In genomic region chr7:22445140-22445722, GRCh38 we compare ENCODE assay signal across 8 cellular contexts. TPM values are rescaled to one million over a fixed set of nuclear protein-coding genes. Genes with fewer than 3 reads are reported as not detected.
DNase-seq lines count a peak whose midpoint lies in the region; ATAC-seq and TF ChIP-seq lines count a peak whose summit lies in the region.

No MANE protein-coding gene starts in this region.

- DNase-seq in GM13976 (ENCODE audit: low spot score) (peak; percentile 27), Peyer's patch (peak; percentile 42 to 70 (median 65)), left cardiac atrium (peak; percentile 76), smooth muscle cell of the brain vasculature (ENCODE audit: low read depth, low spot score) (peak; percentile 55), NCI-H1436 treated with DMSO at 0.1 percent for 48 hours (lab: John Stamatoyannopoulos, UW) (no peak), HPDE6-E6E7 (ENCODE audit: extremely low spot score) (no peak)
- no peak for DNase-seq in stimulated activated effector memory CD8-positive, alpha-beta T cell treated with anti-CD3 and anti-CD28 coated beads, Interleukin-12 subunit alpha, Interleukin-12 subunit beta, amount 100 ng/mL, for 72 hours (ENCODE audit: low spot score in 2 of 2)

- no peaks in the 10 kb centered on the region for H3K36me3 ChIP-seq in Peyer's patch

- no peaks in the 10 kb centered on the region for H3K9me3 Mint-ChIP-seq in stimulated activated effector memory CD8-positive, alpha-beta T cell treated with anti-CD3 and anti-CD28 coated beads, Interleukin-12 subunit alpha, Interleukin-12 subunit beta, amount 100 ng/mL, for 72 hours

- no peak for TF ChIP-seq CTCF in GM13976 (IDR thresholded peaks at IDR 0.05; ENCODE audit: borderline replicate concordance, control extremely low read depth, extremely low read depth, insufficient read depth, missing control alignments)
- no peak for TF ChIP-seq CTCF in Peyer's patch (IDR thresholded peaks at IDR 0.05)

- no peak overlapping the region for H3K4me3 ChIP-seq in Peyer's patch

- in situ Hi-C loops in GM13976 (cut with MboI; ENCODE audit: low sequenced_read_pairs, unreplicated experiment): no loop called here

- H3K4me1 ChIP-seq in Peyer's patch: peaks cover 0 to 22% (median 0%) of the 10 kb centered on the region in 4 donors

- TF ChIP-seq POLR2A in Peyer's patch (IDR thresholded peaks at IDR 0.05): no peak

- no peaks in the 10 kb centered on the region for H3K36me3 Mint-ChIP-seq in stimulated activated effector memory CD8-positive, alpha-beta T cell treated with anti-CD3 and anti-CD28 coated beads, Interleukin-12 subunit alpha, Interleukin-12 subunit beta, amount 100 ng/mL, for 72 hours

- H3K4me3 Mint-ChIP-seq in stimulated activated effector memory CD8-positive, alpha-beta T cell treated with anti-CD3 and anti-CD28 coated beads, Interleukin-12 subunit alpha, Interleukin-12 subunit beta, amount 100 ng/mL, for 72 hours: no peak overlapping the region

- intact Hi-C loops in left cardiac atrium (cut with DNase I): no loop called here

- H3K27ac Mint-ChIP-seq in stimulated activated effector memory CD8-positive, alpha-beta T cell treated with anti-CD3 and anti-CD28 coated beads, Interleukin-12 subunit alpha, Interleukin-12 subunit beta, amount 100 ng/mL, for 72 hours: no peak overlapping the region

- no peaks in the 10 kb centered on the region for H3K27me3 ChIP-seq in Peyer's patch

- peak; percentile 21 for ATAC-seq in HG02885 (IDR thresholded peaks at IDR 0.05; ENCODE audit: poor library complexity, unreplicated experiment)
- peak; percentile 90 to 96 for ATAC-seq in left cardiac atrium
- ATAC-seq in stimulated activated effector memory CD8-positive, alpha-beta T cell treated with anti-CD3 and anti-CD28 coated beads, Interleukin-12 subunit alpha, Interleukin-12 subunit beta, amount 100 ng/mL, for 72 hours: no peak

- peak overlapping the region in 2 of 4 donors; percentile 27 to 41 for H3K27ac ChIP-seq in Peyer's patch

- H3K9me3 ChIP-seq in Peyer's patch: no peaks in the 10 kb centered on the region

- peaks cover 7% of the 10 kb centered on the region for H3K4me1 Mint-ChIP-seq in stimulated activated effector memory CD8-positive, alpha-beta T cell treated with anti-CD3 and anti-CD28 coated beads, Interleukin-12 subunit alpha, Interleukin-12 subunit beta, amount 100 ng/mL, for 72 hours

RNA-seq across cellular contexts. Expression of gene STEAP1B, which starts 54.8 kb away (rescaled TPM):
- total RNA-seq in Peyer's patch: not detected
- total RNA-seq in left cardiac atrium: 1 to 10 TPM; 1.1 to 1.7 TPM

Comparison
In these comparisons a context has a peak if more than half of its experiments do, and no peak if none do; other contexts are left out.
1. DNase-seq: peak in GM13976 (single experiment), Peyer's patch (3 of 3), left cardiac atrium (single experiment) and smooth muscle cell of the brain vasculature (single experiment); none in NCI-H1436 treated with DMSO at 0.1 percent for 48 hours (single experiment), stimulated activated effector memory CD8-positive, alpha-beta T cell treated with anti-CD3 and anti-CD28 coated beads, Interleukin-12 subunit alpha, Interleukin-12 subunit beta, amount 100 ng/mL, for 72 hours (0 of 2) and HPDE6-E6E7 (single experiment).